Comparison of ENCODE assay signal across 8 cellular contexts in the genomic region with DNA sequence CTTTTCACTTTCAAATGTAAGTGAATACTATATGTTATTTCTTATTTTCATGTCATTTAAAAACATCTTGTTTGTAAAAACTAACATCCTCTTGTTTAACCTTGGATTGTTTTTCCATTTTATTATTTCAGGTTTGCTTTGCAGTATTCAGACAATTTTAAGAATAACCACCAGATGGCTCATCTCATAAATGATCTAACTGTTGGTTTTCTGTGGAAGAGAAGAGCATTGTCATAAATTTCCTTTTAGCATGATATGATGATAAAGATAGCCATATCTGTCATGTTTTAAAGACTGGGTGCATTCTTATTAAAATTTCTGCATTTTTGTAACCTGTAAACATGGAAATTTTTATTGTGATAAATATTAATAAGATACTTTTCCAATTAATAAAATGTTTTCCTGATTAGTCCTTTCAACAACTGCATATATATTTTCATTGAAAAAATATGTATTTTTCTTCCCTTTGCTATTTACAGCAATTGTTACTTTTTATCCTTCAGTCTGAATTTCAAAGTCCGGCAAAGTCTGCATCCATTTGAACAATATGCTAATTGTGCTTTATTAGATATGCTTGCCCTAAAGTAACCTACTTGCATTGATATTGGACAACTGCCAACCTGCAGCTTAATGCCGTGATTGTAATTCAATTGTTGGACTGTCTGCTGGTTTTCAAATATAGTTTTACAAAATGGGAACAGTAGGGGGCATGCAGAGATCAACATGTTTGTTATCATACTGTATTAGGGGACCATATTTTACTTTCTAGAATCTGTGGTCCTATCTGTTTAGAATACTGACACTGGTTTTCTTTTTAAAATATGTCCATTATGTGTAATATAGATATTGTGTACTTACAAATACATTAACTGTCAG.
DNase-seq lines count a peak whose midpoint lies in the region; ATAC-seq, FAIRE-seq and TF ChIP-seq lines count a peak whose summit lies in the region.

No MANE protein-coding gene starts in this region.

- no peak overlapping the region for H2BK20ac ChIP-seq in H1 (ENCODE audit: low read length)

- intact Hi-C loops in heart right ventricle (cut with DNase I) (no loop called here), Right ventricle myocardium inferior (cut with DNase I) (no loop called here), prostate gland (cut with DNase I) (loop anchor here (10.0 kb wide), 2 partner anchors 94 to 174 kb away; a partner anchor contains a TSS)

- TF ChIP-seq POLR2A in H1 (IDR thresholded peaks at IDR 0.05; ENCODE audit: control extremely low read depth in 1 of 2, low read depth in 2 of 2, low read length in 2 of 2), result no peak
- TF ChIP-seq POLR2A in prostate gland (IDR thresholded peaks at IDR 0.05), result no peak

- H3K27me3 ChIP-seq in heart right ventricle, result no peaks in the 10 kb centered on the region
- H3K27me3 ChIP-seq in H1 (replicated peaks in 1 of 4; ENCODE audit: control insufficient read depth in 3 of 4, extremely low read depth in 1 of 4, insufficient read depth in 3 of 4, low read length in 3 of 4), result peaks cover 0 to 1% (median 0%) of the 10 kb centered on the region in 4 experiments; a peak in 1 of 7 replicates
- H3K27me3 ChIP-seq in prostate gland (replicated peaks; ENCODE audit: insufficient read depth), result no peaks in the 10 kb centered on the region

- H3K36me3 ChIP-seq in heart right ventricle (no peaks in the 10 kb centered on the region), H1 (ENCODE audit: control insufficient read depth in 2 of 4, insufficient read depth in 4 of 4, low read length in 3 of 4) (no peaks in the 10 kb centered on the region), prostate gland (no peaks in the 10 kb centered on the region)

- H3K18ac ChIP-seq in H1 (ENCODE audit: extremely low read depth, low read length), result no peak overlapping the region

- H2BK15ac ChIP-seq in H1 (ENCODE audit: low read length), result no peak overlapping the region

- H2AFZ ChIP-seq in H1 (ENCODE audit: low read length), result no peak overlapping the region

- no peak overlapping the region for H2BK5ac ChIP-seq in H1 (ENCODE audit: low read depth, low read length)

- no peaks in the 10 kb centered on the region for H3K9me3 ChIP-seq in heart right ventricle
- H3K9me3 ChIP-seq in H1 (ENCODE audit: insufficient read depth in 2 of 2, low read depth in 1 of 2, low read length in 1 of 2), result no peaks in the 10 kb centered on the region
- H3K9me3 ChIP-seq in prostate gland, result no peaks in the 10 kb centered on the region

- H3K4me1 ChIP-seq in heart right ventricle, result peaks cover 0 to 5% (median 0%) of the 10 kb centered on the region in 9 donors
- H3K4me1 ChIP-seq in H1 (replicated peaks in 1 of 4; ENCODE audit: control insufficient read depth in 3 of 4, insufficient read depth in 4 of 4, low read length in 3 of 4), result no peaks in the 10 kb centered on the region
- no peaks in the 10 kb centered on the region for H3K4me1 ChIP-seq in prostate gland (replicated peaks)

- no peaks in the 10 kb centered on the region for H3K23me2 ChIP-seq in H1 (ENCODE audit: low read depth, low read length)

- H2AK5ac ChIP-seq in H1 (ENCODE audit: low read depth, low read length), result no peak overlapping the region

- CTCF ChIA-PET in H1 (lab: Charles Lee; ENCODE audit: partially characterized antibody), result no interaction called here

- POLR2A ChIA-PET in H1 (lab: Charles Lee; ENCODE audit: partially characterized antibody), result no interaction called here

- H3K23ac ChIP-seq in H1 (ENCODE audit: insufficient read length), result no peak overlapping the region

- no peaks in the 10 kb centered on the region for H3K79me1 ChIP-seq in H1 (ENCODE audit: low read depth, low read length)

- DNase-seq in heart right ventricle (no peak), Right ventricle myocardium inferior (ENCODE audit: missing footprints) (no peak), NCI-H748 (lab: John Stamatoyannopoulos, UW; ENCODE audit: unreplicated experiment) (peak; percentile 88), H1 (ENCODE audit: low read depth in 1 of 2, low spot score in 2 of 2) (no peak), prostate gland (ENCODE audit: low spot score) (no peak)

- H3K14ac ChIP-seq in H1 (ENCODE audit: insufficient read length), result no peak overlapping the region

- no peak overlapping the region for H4K5ac ChIP-seq in H1 (ENCODE audit: insufficient read length, low read depth, low read length)

- H2BK12ac ChIP-seq in H1 (ENCODE audit: low read depth, low read length), result no peak overlapping the region

- no peak overlapping the region for H4K91ac ChIP-seq in H1 (replicated peaks; ENCODE audit: insufficient read length, low read length)

- no peak overlapping the region for H3K56ac ChIP-seq in H1 (replicated peaks; ENCODE audit: insufficient read length, low read depth, low read length)

- no peaks in the 10 kb centered on the region for H3K79me2 ChIP-seq in H1 (ENCODE audit: control insufficient read depth in 1 of 2, insufficient read depth in 2 of 2, low read length in 2 of 2)

- ATAC-seq in heart right ventricle, result no peak
- no peak for ATAC-seq in Right ventricle myocardium inferior
- ATAC-seq in HG03108 (IDR thresholded peaks at IDR 0.05; ENCODE audit: unreplicated experiment), result no peak
- ATAC-seq in HG03354 (IDR thresholded peaks at IDR 0.05; ENCODE audit: poor library complexity, severe bottlenecking, unreplicated experiment), result no peak
- no peak for ATAC-seq in HG03175 (IDR thresholded peaks at IDR 0.05; ENCODE audit: unreplicated experiment)

- H3K4me3 ChIP-seq in heart right ventricle (no peak overlapping the region), H1 (ENCODE audit: extremely low read depth in 1 of 4, insufficient read depth in 2 of 4, low read depth in 3 of 4, low read length in 4 of 4) (no peak overlapping the region), prostate gland (no peak overlapping the region)

- H4K20me1 ChIP-seq in H1 (replicated peaks in 1 of 2; ENCODE audit: control insufficient read depth in 1 of 2, insufficient read depth in 2 of 2, low read length in 2 of 2), result no peaks in the 10 kb centered on the region

- no peak overlapping the region for H4K8ac ChIP-seq in H1 (ENCODE audit: extremely low read depth, insufficient read depth, low read length)

- H2BK120ac ChIP-seq in H1 (replicated peaks; ENCODE audit: low read depth, low read length), result no peak overlapping the region

- peak; percentile 13 to 16; a peak in 2 of 4 replicates for TF ChIP-seq RAD21 in H1 (IDR thresholded peaks at IDR 0.05 in 1 of 2, conservative IDR thresholded peaks at IDR 0.05 in 1 of 2; ENCODE audit: low read depth in 2 of 2, low read length in 2 of 2)

- H3K4me2 ChIP-seq in H1 (ENCODE audit: insufficient read depth in 1 of 2, low read depth in 2 of 2, low read length in 2 of 2), result no peak overlapping the region

- no peak overlapping the region for H3K4ac ChIP-seq in H1 (replicated peaks; ENCODE audit: insufficient read length, low read depth, low read length)

- TF ChIP-seq EP300 in H1 (IDR thresholded peaks at IDR 0.05; ENCODE audit: borderline replicate concordance in 1 of 2, low read depth in 2 of 2, low read length in 2 of 2), result no peak

- H3K27ac ChIP-seq in heart right ventricle (no peak overlapping the region), H1 (ENCODE audit: low read depth, low read length) (no peak overlapping the region), prostate gland (no peak overlapping the region)

- no peak for FAIRE-seq in H1 (lab: Jason Lieb, UNC)

- 14 to 22% methylated on average over 2 of the region's 2 CpGs for WGBS in heart right ventricle, 2 donors
- 94% methylated on average over 2 of the region's 2 CpGs; no CpG with 5 or more reads in 1 of the 2 experiments for WGBS in H1 (ENCODE audit: extremely low coverage in 1 of 2, insufficient coverage in 1 of 2, insufficient read length in 1 of 2, insufficient replicate concordance in 2 of 2, low coverage in 1 of 2, low lambda C conversion rate in 2 of 2, missing lambda C conversion rate in 1 of 2), 2 experiments
- WGBS in prostate gland, result 15% methylated on average over 2 of the region's 2 CpGs

- TF ChIP-seq CTCF in heart right ventricle (IDR thresholded peaks at IDR 0.05) (peak in 7 of 9 donors; percentile 9 to 44 (median 22)), H1 (IDR thresholded peaks at IDR 0.05; ENCODE audit: control extremely low read depth in 1 of 3, insufficient read depth in 1 of 3, low read depth in 1 of 3, low read length in 3 of 3) (peak in 1 of 3 experiments; percentile 12; a peak in 2 of 4 replicates), prostate gland (IDR thresholded peaks at IDR 0.05) (peak in 3 of 4 experiments; percentile 33 to 51 (median 45))

- H3K9ac ChIP-seq in H1 (replicated peaks in 1 of 4; ENCODE audit: extremely low read depth in 1 of 4, low read depth in 3 of 4, low read length in 3 of 4), result no peak overlapping the region

TF ChIP-seq in H1, 55 proteins besides CTCF, POLR2A, EP300 and RAD21 (continues in another document):
- TF ChIP-seq POU5F1 (IDR thresholded peaks at IDR 0.05; ENCODE audit: low read depth, low read length), result no peak
- TF ChIP-seq ASH2L (IDR thresholded peaks at IDR 0.05; ENCODE audit: low read length), result no peak
- TF ChIP-seq TBP (IDR thresholded peaks at IDR 0.05; ENCODE audit: low read depth, low read length), result no peak
- TF ChIP-seq SIX5 (IDR thresholded peaks at IDR 0.05; ENCODE audit: low read depth, low read length), result no peak
- TF ChIP-seq NANOG (IDR thresholded peaks at IDR 0.05; ENCODE audit: insufficient read depth, low read depth, low read length, poor library complexity, severe bottlenecking), result no peak
- TF ChIP-seq MAFK (IDR thresholded peaks at IDR 0.05; ENCODE audit: low read depth, low read length), result no peak
- no peak for TF ChIP-seq YY1 (IDR thresholded peaks at IDR 0.05; ENCODE audit: low read depth, low read length)
- no peak for TF ChIP-seq CHD1 (IDR thresholded peaks at IDR 0.05; ENCODE audit: low read depth, low read length)
- no peak for TF ChIP-seq HDAC6 (IDR thresholded peaks at IDR 0.05; ENCODE audit: low read depth, low read length)
- no peak for TF ChIP-seq SP4 (IDR thresholded peaks at IDR 0.05; ENCODE audit: low read length)
- TF ChIP-seq SIRT6 (IDR thresholded peaks at IDR 0.05; ENCODE audit: low read length), result no peak
- no peak for TF ChIP-seq TCF12 (IDR thresholded peaks at IDR 0.05; ENCODE audit: low read depth, low read length)
- TF ChIP-seq JUN (IDR thresholded peaks at IDR 0.05; ENCODE audit: low read depth, low read length), result no peak
- no peak for TF ChIP-seq TAF1 (IDR thresholded peaks at IDR 0.05; ENCODE audit: low read depth, low read length)
